9 cellular contexts compared by ENCODE assay signal in genomic region chr7:17186745-17187144, GRCh38.
"Had no signal": no experiment of that assay in that cellular context is flagged by ENCODE, and none has a peak within 500 bp of the region (broad histone marks: within the 10 kb centered on the region; RNA-seq: fewer than 3 reads in every experiment).

No MANE protein-coding gene starts in this region.

- H3K27me3 ChIP-seq: cardiac muscle cell, heart left ventricle, vagina had no signal

- H3K4me1 Mint-ChIP-seq: nephron progenitor cell had no signal

- H3K36me3 ChIP-seq: cardiac muscle cell, heart left ventricle, vagina had no signal

- H3K9me3 ChIP-seq: vagina had no signal

- H3K27ac Mint-ChIP-seq: activated T-cell treated with anti-CD3 and anti-CD28 coated beads, Interleukin-2, amount 50 U/mL, for 24 hours; nephron progenitor cell had no signal

- H3K4me3 ChIP-seq: cardiac muscle cell, heart left ventricle, vagina had no signal

- ATAC-seq: activated CD4-positive, CD25-positive, alpha-beta regulatory T cell treated with anti-CD3 and anti-CD28 coated beads, Interleukin-2, amount 50 U/mL, for 24 hours; heart left ventricle had no signal

- H3K27ac ChIP-seq: cardiac muscle cell, heart left ventricle, vagina had no signal

- DNase-seq: activated gamma-delta T cell; activated T-cell treated with anti-CD3 and anti-CD28 coated beads, Interleukin-2, amount 50 U/mL, for 24 hours; foreskin melanocyte; heart left ventricle; nephron progenitor cell; stimulated activated CD4-positive, alpha-beta T cell treated with anti-CD3 and anti-CD28 coated beads, Interleukin-2, amount 100 ng/mL, for 48 hours had no signal

- H3K27me3 Mint-ChIP-seq: activated T-cell treated with anti-CD3 and anti-CD28 coated beads, Interleukin-2, amount 50 U/mL, for 24 hours had no signal

- H3K4me3 Mint-ChIP-seq: activated T-cell treated with anti-CD3 and anti-CD28 coated beads, Interleukin-2, amount 50 U/mL, for 24 hours; nephron progenitor cell had no signal

- H3K9me3 Mint-ChIP-seq: activated T-cell treated with anti-CD3 and anti-CD28 coated beads, Interleukin-2, amount 50 U/mL, for 24 hours; nephron progenitor cell had no signal
